ENCODE assay signal across 8 cellular contexts in the genomic region with DNA sequence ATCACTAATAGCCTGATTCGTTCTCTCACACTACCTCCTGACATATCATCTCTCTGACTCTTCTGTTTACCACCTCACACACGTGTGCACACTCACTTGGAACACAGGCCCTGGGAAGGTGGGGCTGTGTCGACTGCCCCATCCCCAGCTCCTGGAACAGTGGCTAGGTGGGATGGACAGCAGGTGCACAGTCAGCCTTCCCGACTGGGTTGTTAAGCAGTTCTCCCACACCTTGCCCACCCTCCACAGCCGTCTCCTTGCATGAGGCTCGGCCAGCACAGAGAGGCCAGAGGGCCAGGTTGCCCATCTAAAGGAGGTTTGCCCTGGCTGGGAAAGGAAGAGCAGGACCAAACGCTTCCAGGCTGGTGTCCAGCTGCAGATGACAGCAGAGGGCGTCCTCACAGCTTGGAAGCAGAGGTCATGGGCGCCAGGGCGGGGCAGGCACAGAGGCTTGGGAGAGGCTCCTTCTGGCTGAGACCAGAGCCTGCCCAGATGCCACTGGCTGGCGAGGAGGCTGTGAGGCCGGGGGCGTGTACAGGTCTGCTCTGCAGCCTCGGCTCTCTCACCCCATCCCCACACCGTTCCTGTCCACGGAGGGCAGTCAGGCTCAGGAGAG.
A peak's percentile ranks its signal among the peaks of the same experiment; 100 is the strongest.
DNase-seq lines count a peak whose midpoint lies in the region; ATAC-seq, FAIRE-seq and TF ChIP-seq lines count a peak whose summit lies in the region.

No MANE protein-coding gene starts in this region.

- H3K36me3 ChIP-seq in BJ (ENCODE audit: control insufficient read depth, insufficient read depth, low read length) = peaks cover 2% of the 10 kb centered on the region; the same call in 1 of the 2 replicates
- no peaks in the 10 kb centered on the region for H3K36me3 ChIP-seq in bronchial epithelial cell (ENCODE audit: control insufficient read depth, insufficient read depth, low read length)

- no peak for FAIRE-seq in bronchial epithelial cell (lab: Jason Lieb, UNC)

- no peaks in the 10 kb centered on the region for H3K27me3 ChIP-seq in BJ (ENCODE audit: control insufficient read depth, insufficient read depth, low read length)
- H3K27me3 ChIP-seq in bronchial epithelial cell (ENCODE audit: control insufficient read depth, insufficient read depth, low read length) = no peaks in the 10 kb centered on the region

- POLR2A ChIA-PET in BJ (lab: Charles Lee) = no interaction called here

- peak; percentile 72 for ATAC-seq in left lobe of liver
- no peak for ATAC-seq in HG03280 (IDR thresholded peaks at IDR 0.05; ENCODE audit: unreplicated experiment)
- ATAC-seq in GM21825 (IDR thresholded peaks at IDR 0.05; ENCODE audit: unreplicated experiment) = no peak

- H3K4me3 ChIP-seq in BJ (ENCODE audit: low read depth, low read length) (no peak overlapping the region), bronchial epithelial cell (ENCODE audit: low read depth, low read length) (no peak overlapping the region)

- CTCF ChIA-PET in BJ (lab: Yijun Ruan, JAX) = interaction anchor here (0.9 to 7.1 kb wide), 5 partner anchors 9 to 369 kb away, joined by 3 to 37 read pairs (median 9); no protein-coding TSS in a partner anchor

- peak; percentile 63 for TF ChIP-seq CTCF in BJ (IDR thresholded peaks at IDR 0.05; ENCODE audit: insufficient read depth, low read depth, low read length)
- peak; percentile 27 for TF ChIP-seq CTCF in bronchial epithelial cell (IDR thresholded peaks at IDR 0.05; ENCODE audit: insufficient read depth, low read length, severe bottlenecking)

- no peak for DNase-seq in BJ (ENCODE audit: low read depth)
- DNase-seq in HuH-7.5 (ENCODE audit: low spot score) = peak; percentile 79
- no peak for DNase-seq in bronchial epithelial cell (ENCODE audit: low read depth)
- peak; percentile 82 for DNase-seq in left lobe of liver (ENCODE audit: low spot score)
- no peak for DNase-seq in CD1c-positive myeloid dendritic cell (ENCODE audit: extremely low spot score)
- no peak for DNase-seq in DMS153 (lab: John Stamatoyannopoulos, UW)

Comparison
In these comparisons a context has a peak if more than half of its experiments do, and no peak if none do; other contexts are left out.
1. DNase-seq: peak in HuH-7.5 (single experiment) and left lobe of liver (single experiment); none in BJ (single experiment), bronchial epithelial cell (single experiment), CD1c-positive myeloid dendritic cell (single experiment) and DMS153 (single experiment).